ENCODE assay signal across 16 cellular contexts in genomic region chr7:155811560-155811894, GRCh38. TPM values are rescaled to one million over a fixed set of nuclear protein-coding genes. Genes with fewer than 3 reads are reported as not detected.
DNase-seq lines count a peak whose midpoint lies in the region; ATAC-seq and TF ChIP-seq lines count a peak whose summit lies in the region.
"Had no signal": no experiment of that assay in that cellular context is flagged by ENCODE, and none has a peak within 500 bp of the region (broad histone marks: within the 10 kb centered on the region; RNA-seq: fewer than 3 reads in every experiment).

No MANE protein-coding gene starts in this region.

- CTCF ChIA-PET in activated CD4-positive, alpha-beta memory T cell treated with anti-CD3 and anti-CD28 coated beads, Interleukin-2, amount 10 ng/mL, durations not matched to agents 7 days and 5 days (lab: Charles Lee), result no interaction called here

- H3K36me3 ChIP-seq in colonic mucosa, result no peaks in the 10 kb centered on the region
- H3K36me3 ChIP-seq in mesendoderm (ENCODE audit: control insufficient read depth, insufficient read depth, low read length), result no peaks in the 10 kb centered on the region
- H3K36me3 ChIP-seq in upper lobe of left lung, result no peaks in the 10 kb centered on the region

- H3K9ac ChIP-seq in colonic mucosa (ENCODE audit: low read depth in 2 of 2, low read length in 2 of 2), result no peak overlapping the region
- no peak overlapping the region for H3K9ac ChIP-seq in mesendoderm (ENCODE audit: low read length)

- no peaks in the 10 kb centered on the region for H3K79me1 ChIP-seq in mesendoderm (ENCODE audit: low read length)

- DNase-seq in activated T-cell treated with anti-CD3 and anti-CD28 coated beads, Interleukin-2, amount 50 U/mL, for 72 hours, result no peak
- no peak for DNase-seq in activated T-cell treated with anti-CD3 and anti-CD28 coated beads, Interleukin-2, amount 50 U/mL, for 48 hours
- peak; percentile 79 for DNase-seq in colonic mucosa
- peak; percentile 44 for DNase-seq in mesendoderm
- peak in 1 of 2 donors; percentile 24 for DNase-seq in upper lobe of left lung
- no peak for DNase-seq in GOT3 (lab: John Stamatoyannopoulos, UW)
- no peak for DNase-seq in activated CD4-positive, alpha-beta memory T cell treated with anti-CD3 and anti-CD28 coated beads, Interleukin-2, amount 10 ng/mL, durations not matched to agents 7 days and 5 days
- no peak for DNase-seq in activated T-helper 2 cell treated with anti-CD3 and anti-CD28 coated beads, Interferon-gamma antibody, Interleukin-2, Interleukin-4, amounts not matched to agents 10 μg/mL and 5 μg/mL and 100 μg/mL, durations not matched to agents 14 hours and 24 hours and 36 hours (ENCODE audit: low spot score)
- DNase-seq: ACHN, left cardiac atrium, NCI-H2227 treated with DMSO at 0.1 percent for 48 hours, psoas muscle, testis had no signal

- no peaks in the 10 kb centered on the region for H3K36me3 Mint-ChIP-seq in activated T-cell treated with anti-CD3 and anti-CD28 coated beads, Interleukin-2, amount 50 U/mL, for 72 hours (ENCODE audit: insufficient read depth in 2 of 2)
- no peaks in the 10 kb centered on the region for H3K36me3 Mint-ChIP-seq in activated CD4-positive, alpha-beta memory T cell treated with anti-CD3 and anti-CD28 coated beads, Interleukin-2, amount 10 ng/mL, durations not matched to agents 7 days and 5 days (ENCODE audit: low read depth)
- H3K36me3 Mint-ChIP-seq in activated T-helper 2 cell treated with anti-CD3 and anti-CD28 coated beads, Interferon-gamma antibody, Interleukin-2, Interleukin-4, amounts not matched to agents 10 μg/mL and 5 μg/mL and 100 μg/mL, durations not matched to agents 14 hours and 24 hours and 36 hours (ENCODE audit: low read depth), result no peaks in the 10 kb centered on the region

- H2BK5ac ChIP-seq in mesendoderm (ENCODE audit: low read length), result no peak overlapping the region

- intact Hi-C loops in colonic mucosa (cut with DNase I), result loop anchor here (5.0 kb wide), 2 partner anchors 661 to 951 kb away; no protein-coding TSS in a partner anchor
- intact Hi-C loops in activated T-helper 2 cell treated with anti-CD3 and anti-CD28 coated beads, Interferon-gamma antibody, Interleukin-2, Interleukin-4, amounts not matched to agents 10 μg/mL and 5 μg/mL and 100 μg/mL, durations not matched to agents 14 hours and 24 hours and 36 hours (cut with micrococcal nuclease), result loop anchor here (2.0 to 5.0 kb wide), 3 partner anchors 359 to 1879 kb away; no protein-coding TSS in a partner anchor

- H3K4me2 ChIP-seq in mesendoderm (ENCODE audit: low read length), result peak overlapping the region; percentile 29

- H3K18ac ChIP-seq in mesendoderm (ENCODE audit: low read length), result no peak overlapping the region

- TF ChIP-seq EP300 in upper lobe of left lung (IDR thresholded peaks at IDR 0.05), result no peak

- TF ChIP-seq POLR2A in upper lobe of left lung (IDR thresholded peaks at IDR 0.05), result no peak

- H3K4me3 Mint-ChIP-seq in activated T-cell treated with anti-CD3 and anti-CD28 coated beads, Interleukin-2, amount 50 U/mL, for 72 hours, result peak overlapping the region; percentile 67 to 77
- H3K4me3 Mint-ChIP-seq in activated CD4-positive, alpha-beta memory T cell treated with anti-CD3 and anti-CD28 coated beads, Interleukin-2, amount 10 ng/mL, durations not matched to agents 7 days and 5 days, result no peak overlapping the region
- no peak overlapping the region for H3K4me3 Mint-ChIP-seq in activated T-helper 2 cell treated with anti-CD3 and anti-CD28 coated beads, Interferon-gamma antibody, Interleukin-2, Interleukin-4, amounts not matched to agents 10 μg/mL and 5 μg/mL and 100 μg/mL, durations not matched to agents 14 hours and 24 hours and 36 hours (ENCODE audit: low read depth)

- no peak overlapping the region for H2BK120ac ChIP-seq in mesendoderm (ENCODE audit: low read depth, low read length)

- peak overlapping the region; percentile 36 for H3K4me3 ChIP-seq in colonic mucosa
- no peak overlapping the region for H3K4me3 ChIP-seq in mesendoderm (ENCODE audit: low read length)
- peak overlapping the region in 3 of 4 donors; percentile 38 to 52 (median 43) for H3K4me3 ChIP-seq in upper lobe of left lung
- H3K4me3 ChIP-seq: testis had no signal

- no peak overlapping the region for H2AK5ac ChIP-seq in mesendoderm (ENCODE audit: low read length)

- no peaks in the 10 kb centered on the region for H3K4me1 ChIP-seq in colonic mucosa
- peaks cover 6% of the 10 kb centered on the region for H3K4me1 ChIP-seq in mesendoderm (ENCODE audit: control insufficient read depth, low read depth, low read length)
- peaks cover 25 to 58% (median 47%) of the 10 kb centered on the region in 4 donors for H3K4me1 ChIP-seq in upper lobe of left lung

- H3K27ac ChIP-seq in colonic mucosa (no peak overlapping the region), mesendoderm (ENCODE audit: low read depth, low read length) (no peak overlapping the region), upper lobe of left lung (no peak overlapping the region)
- H3K27ac ChIP-seq: psoas muscle, testis had no signal

- no peak overlapping the region for H3K56ac ChIP-seq in mesendoderm (ENCODE audit: low read length)

- H4K8ac ChIP-seq in mesendoderm (ENCODE audit: low read depth, low read length), result no peak overlapping the region

- peaks cover 28% of the 10 kb centered on the region for H3K4me1 Mint-ChIP-seq in activated T-cell treated with anti-CD3 and anti-CD28 coated beads, Interleukin-2, amount 50 U/mL, for 72 hours (ENCODE audit: low read depth)
- peaks cover 31% of the 10 kb centered on the region for H3K4me1 Mint-ChIP-seq in activated CD4-positive, alpha-beta memory T cell treated with anti-CD3 and anti-CD28 coated beads, Interleukin-2, amount 10 ng/mL, durations not matched to agents 7 days and 5 days
- peaks cover 24% of the 10 kb centered on the region for H3K4me1 Mint-ChIP-seq in activated T-helper 2 cell treated with anti-CD3 and anti-CD28 coated beads, Interferon-gamma antibody, Interleukin-2, Interleukin-4, amounts not matched to agents 10 μg/mL and 5 μg/mL and 100 μg/mL, durations not matched to agents 14 hours and 24 hours and 36 hours (ENCODE audit: low read depth)

- ATAC-seq in activated T-cell treated with anti-CD3 and anti-CD28 coated beads, Interleukin-2, amount 50 U/mL, for 72 hours (replicated peaks in 1 of 2), result no peak
- no peak for ATAC-seq in upper lobe of left lung (ENCODE audit: low FRiP score in 2 of 2)
- ATAC-seq: left cardiac atrium, psoas muscle, Right ventricle myocardium inferior had no signal

- H3K23ac ChIP-seq in mesendoderm (ENCODE audit: low read length), result no peak overlapping the region

- TF ChIP-seq CTCF in colonic mucosa (IDR thresholded peaks at IDR 0.05) (no peak), upper lobe of left lung (IDR thresholded peaks at IDR 0.05) (no peak)

- no peaks in the 10 kb centered on the region for H3K9me3 ChIP-seq in colonic mucosa
- no peaks in the 10 kb centered on the region for H3K9me3 ChIP-seq in upper lobe of left lung
- H3K9me3 ChIP-seq: psoas muscle, testis had no signal

- H2BK15ac ChIP-seq in mesendoderm (replicated peaks; ENCODE audit: low read depth), result no peak overlapping the region

- H3K79me2 ChIP-seq in mesendoderm (ENCODE audit: control insufficient read depth, insufficient read depth, low read length), result no peaks in the 10 kb centered on the region

- H4K5ac ChIP-seq in mesendoderm (ENCODE audit: low read length), result no peak overlapping the region

- H3K27me3 ChIP-seq in colonic mucosa, result peaks cover 52% of the 10 kb centered on the region
- H3K27me3 ChIP-seq in mesendoderm (ENCODE audit: insufficient read depth, low read length, poor library complexity), result peaks cover 52% of the 10 kb centered on the region
- peaks cover 0 to 46% (median 18%) of the 10 kb centered on the region in 4 donors for H3K27me3 ChIP-seq in upper lobe of left lung
- H3K27me3 ChIP-seq: testis had no signal

- H3K9me3 Mint-ChIP-seq in activated T-cell treated with anti-CD3 and anti-CD28 coated beads, Interleukin-2, amount 50 U/mL, for 72 hours, result no peaks in the 10 kb centered on the region
- no peaks in the 10 kb centered on the region for H3K9me3 Mint-ChIP-seq in activated CD4-positive, alpha-beta memory T cell treated with anti-CD3 and anti-CD28 coated beads, Interleukin-2, amount 10 ng/mL, durations not matched to agents 7 days and 5 days
- no peaks in the 10 kb centered on the region for H3K9me3 Mint-ChIP-seq in activated T-helper 2 cell treated with anti-CD3 and anti-CD28 coated beads, Interferon-gamma antibody, Interleukin-2, Interleukin-4, amounts not matched to agents 10 μg/mL and 5 μg/mL and 100 μg/mL, durations not matched to agents 14 hours and 24 hours and 36 hours
- H3K9me3 Mint-ChIP-seq: central memory CD8-positive, alpha-beta T cell had no signal

- no peak overlapping the region for H3K27ac Mint-ChIP-seq in activated T-cell treated with anti-CD3 and anti-CD28 coated beads, Interleukin-2, amount 50 U/mL, for 72 hours
- H3K27ac Mint-ChIP-seq in activated CD4-positive, alpha-beta memory T cell treated with anti-CD3 and anti-CD28 coated beads, Interleukin-2, amount 10 ng/mL, durations not matched to agents 7 days and 5 days, result no peak overlapping the region
- no peak overlapping the region for H3K27ac Mint-ChIP-seq in activated T-helper 2 cell treated with anti-CD3 and anti-CD28 coated beads, Interferon-gamma antibody, Interleukin-2, Interleukin-4, amounts not matched to agents 10 μg/mL and 5 μg/mL and 100 μg/mL, durations not matched to agents 14 hours and 24 hours and 36 hours

- no peak overlapping the region for H3K4ac ChIP-seq in mesendoderm (ENCODE audit: low read depth, low read length)

- POLR2A ChIA-PET in activated CD4-positive, alpha-beta memory T cell treated with anti-CD3 and anti-CD28 coated beads, Interleukin-2, amount 10 ng/mL, durations not matched to agents 7 days and 5 days (lab: Charles Lee), result no interaction called here

- no CpG with 5 or more reads among the region's 13 CpGs for WGBS in mesendoderm (ENCODE audit: extremely low coverage, insufficient coverage, low lambda C conversion rate)
- 2 to 3% methylated on average over 12 to 13 of the region's 13 CpGs for WGBS in upper lobe of left lung, 2 donors

- peaks cover 72% of the 10 kb centered on the region for H3K27me3 Mint-ChIP-seq in activated T-cell treated with anti-CD3 and anti-CD28 coated beads, Interleukin-2, amount 50 U/mL, for 72 hours (ENCODE audit: low read depth)
- H3K27me3 Mint-ChIP-seq in activated CD4-positive, alpha-beta memory T cell treated with anti-CD3 and anti-CD28 coated beads, Interleukin-2, amount 10 ng/mL, durations not matched to agents 7 days and 5 days, result peaks cover 69% of the 10 kb centered on the region
- H3K27me3 Mint-ChIP-seq in activated T-helper 2 cell treated with anti-CD3 and anti-CD28 coated beads, Interferon-gamma antibody, Interleukin-2, Interleukin-4, amounts not matched to agents 10 μg/mL and 5 μg/mL and 100 μg/mL, durations not matched to agents 14 hours and 24 hours and 36 hours (ENCODE audit: low read depth), result peaks cover 68% of the 10 kb centered on the region

RNA-seq across cellular contexts. Expression of gene SHH, which starts 0.7 kb away (rescaled TPM):
- under 1 TPM; 0.05 to 0.10 TPM for total RNA-seq in activated T-cell treated with anti-CD3 and anti-CD28 coated beads, Interleukin-2, amount 50 U/mL, for 72 hours
- total RNA-seq in colonic mucosa (1 to 10 TPM; 5.6 to 8.1 TPM), upper lobe of left lung (1 to 10 TPM; 6.1 to 9.6 (median 6.2) TPM)
- 0.32 TPM for polyA plus RNA-seq in mesendoderm (2013, experiment 1 of 2)
- polyA plus RNA-seq in mesendoderm (2013, experiment 2 of 2), result 0.28 TPM
- total RNA-seq in activated CD4-positive, alpha-beta memory T cell treated with anti-CD3 and anti-CD28 coated beads, Interleukin-2, amount 10 ng/mL, durations not matched to agents 7 days and 5 days, result not detected
- 0.07 and 0.14 TPM in 2 replicates for total RNA-seq in activated T-helper 2 cell treated with anti-CD3 and anti-CD28 coated beads, Interferon-gamma antibody, Interleukin-2, Interleukin-4, amounts not matched to agents 10 μg/mL and 5 μg/mL and 100 μg/mL, durations not matched to agents 14 hours and 24 hours and 36 hours
- total RNA-seq: left cardiac atrium, MCF 10A, psoas muscle, Right ventricle myocardium inferior had no signal

Comparison
In these comparisons a context has a peak if more than half of its experiments do, and no peak if none do; other contexts are left out.
1. DNase-seq: peak in colonic mucosa (single experiment) and mesendoderm (single experiment); none in activated T-cell treated with anti-CD3 and anti-CD28 coated beads, Interleukin-2, amount 50 U/mL, for 72 hours (0 of 2), activated T-cell treated with anti-CD3 and anti-CD28 coated beads, Interleukin-2, amount 50 U/mL, for 48 hours (0 of 2), GOT3 (single experiment), activated CD4-positive, alpha-beta memory T cell treated with anti-CD3 and anti-CD28 coated beads, Interleukin-2, amount 10 ng/mL, durations not matched to agents 7 days and 5 days (single experiment) and activated T-helper 2 cell treated with anti-CD3 and anti-CD28 coated beads, Interferon-gamma antibody, Interleukin-2, Interleukin-4, amounts not matched to agents 10 μg/mL and 5 μg/mL and 100 μg/mL, durations not matched to agents 14 hours and 24 hours and 36 hours (single experiment).
2. H3K4me3 Mint-ChIP-seq: peak in activated T-cell treated with anti-CD3 and anti-CD28 coated beads, Interleukin-2, amount 50 U/mL, for 72 hours (2 of 2); none in activated CD4-positive, alpha-beta memory T cell treated with anti-CD3 and anti-CD28 coated beads, Interleukin-2, amount 10 ng/mL, durations not matched to agents 7 days and 5 days (single experiment) and activated T-helper 2 cell treated with anti-CD3 and anti-CD28 coated beads, Interferon-gamma antibody, Interleukin-2, Interleukin-4, amounts not matched to agents 10 μg/mL and 5 μg/mL and 100 μg/mL, durations not matched to agents 14 hours and 24 hours and 36 hours (single experiment).